Comparison of ENCODE assay signal across 1 cellular context in the genomic region with DNA sequence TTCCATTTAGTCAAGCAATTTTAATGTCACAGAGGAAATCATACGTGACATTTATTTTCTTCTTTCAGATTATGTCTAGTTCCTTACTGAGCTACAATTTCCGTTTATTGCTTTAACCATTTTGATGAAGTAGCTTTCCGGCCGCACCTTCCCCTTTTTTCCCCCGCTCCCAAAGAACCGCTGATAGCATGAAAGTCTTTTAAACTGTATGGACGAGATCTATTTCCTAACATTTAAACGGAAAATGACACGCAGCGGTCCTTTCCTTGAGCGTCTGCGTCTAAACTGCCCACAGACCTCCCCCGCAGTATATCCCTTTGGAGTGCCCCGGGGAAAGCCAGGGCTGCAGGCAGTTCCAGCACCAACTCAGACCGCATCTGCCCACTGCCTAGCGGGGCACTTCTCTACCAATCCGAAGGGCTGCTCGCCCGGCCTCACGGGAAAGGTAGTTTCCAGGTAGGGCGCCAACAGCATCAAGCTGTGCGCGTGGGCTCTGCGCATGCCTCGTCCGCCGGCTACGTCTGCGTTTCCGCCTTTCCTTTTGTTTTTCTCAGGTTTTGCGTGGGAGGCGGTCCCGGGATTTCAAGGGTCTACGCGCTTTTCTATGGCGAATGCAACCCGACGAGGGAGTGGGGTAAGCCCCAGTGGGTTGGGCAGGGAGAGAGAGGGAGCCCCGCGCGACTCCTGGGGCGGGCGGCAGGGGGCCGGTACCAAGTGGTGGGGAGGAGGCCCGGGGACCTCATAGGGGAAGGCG.
TF ChIP-seq lines count a peak whose summit lies in the region.

Gene ZNF33A (plus strand): TSS at position 526 of the 754 bp plus-strand sequence. CDS start 1,667 bp downstream, outside the sequence.

TF ChIP-seq in HEK293, 187 proteins besides CTCF, POLR2A, EP300 and RAD21 (continued from another document):
- TF ChIP-seq, protein P1, sequence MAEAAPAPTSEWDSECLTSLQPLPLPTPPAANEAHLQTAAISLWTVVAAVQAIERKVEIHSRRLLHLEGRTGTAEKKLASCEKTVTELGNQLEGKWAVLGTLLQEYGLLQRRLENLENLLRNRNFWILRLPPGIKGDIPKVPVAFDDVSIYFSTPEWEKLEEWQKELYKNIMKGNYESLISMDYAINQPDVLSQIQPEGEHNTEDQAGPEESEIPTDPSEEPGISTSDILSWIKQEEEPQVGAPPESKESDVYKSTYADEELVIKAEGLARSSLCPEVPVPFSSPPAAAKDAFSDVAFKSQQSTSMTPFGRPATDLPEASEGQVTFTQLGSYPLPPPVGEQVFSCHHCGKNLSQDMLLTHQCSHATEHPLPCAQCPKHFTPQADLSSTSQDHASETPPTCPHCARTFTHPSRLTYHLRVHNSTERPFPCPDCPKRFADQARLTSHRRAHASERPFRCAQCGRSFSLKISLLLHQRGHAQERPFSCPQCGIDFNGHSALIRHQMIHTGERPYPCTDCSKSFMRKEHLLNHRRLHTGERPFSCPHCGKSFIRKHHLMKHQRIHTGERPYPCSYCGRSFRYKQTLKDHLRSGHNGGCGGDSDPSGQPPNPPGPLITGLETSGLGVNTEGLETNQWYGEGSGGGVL (tag by site-specific recombination; IDR thresholded peaks at IDR 0.05), result no peak; the same call in 1 of the 2 replicates
- TF ChIP-seq ZNF138 (tag by site-specific recombination; IDR thresholded peaks at IDR 0.05; ENCODE audit: borderline replicate concordance) (no peak), GLIS1 (tag by site-specific recombination; IDR thresholded peaks at IDR 0.05) (no peak), ZNF530 (tag by site-specific recombination; IDR thresholded peaks at IDR 0.05; ENCODE audit: low read depth) (no peak), ZNF792 (tag by site-specific recombination; IDR thresholded peaks at IDR 0.05) (no peak), ZNF214 (tag by site-specific recombination; IDR thresholded peaks at IDR 0.05; ENCODE audit: borderline replicate concordance) (no peak), SCRT2 (tag by site-specific recombination; IDR thresholded peaks at IDR 0.05) (no peak), ZNF707 (tag by site-specific recombination; IDR thresholded peaks at IDR 0.05) (no peak), ZNF221 (tag by site-specific recombination; IDR thresholded peaks at IDR 0.05; ENCODE audit: borderline replicate concordance) (no peak), ZNF621 (tag by site-specific recombination; IDR thresholded peaks at IDR 0.05) (no peak), ZNF394 (tag by site-specific recombination; IDR thresholded peaks at IDR 0.05; ENCODE audit: borderline replicate concordance) (peak; percentile 49), WT1 (tag by site-specific recombination; IDR thresholded peaks at IDR 0.05) (no peak), ZNF335 (tag by site-specific recombination; conservative IDR thresholded peaks at IDR 0.05) (peak; percentile 98), ZNF560 (tag by site-specific recombination; IDR thresholded peaks at IDR 0.05; ENCODE audit: borderline replicate concordance) (no peak), ZBTB20 (tag by site-specific recombination; IDR thresholded peaks at IDR 0.05) (peak; percentile 84), YY1 (tag by site-specific recombination; IDR thresholded peaks at IDR 0.05) (0 out of 2 replicates have a peak, but pooled peaks have one; percentile 19)
- TF ChIP-seq, protein P2, sequence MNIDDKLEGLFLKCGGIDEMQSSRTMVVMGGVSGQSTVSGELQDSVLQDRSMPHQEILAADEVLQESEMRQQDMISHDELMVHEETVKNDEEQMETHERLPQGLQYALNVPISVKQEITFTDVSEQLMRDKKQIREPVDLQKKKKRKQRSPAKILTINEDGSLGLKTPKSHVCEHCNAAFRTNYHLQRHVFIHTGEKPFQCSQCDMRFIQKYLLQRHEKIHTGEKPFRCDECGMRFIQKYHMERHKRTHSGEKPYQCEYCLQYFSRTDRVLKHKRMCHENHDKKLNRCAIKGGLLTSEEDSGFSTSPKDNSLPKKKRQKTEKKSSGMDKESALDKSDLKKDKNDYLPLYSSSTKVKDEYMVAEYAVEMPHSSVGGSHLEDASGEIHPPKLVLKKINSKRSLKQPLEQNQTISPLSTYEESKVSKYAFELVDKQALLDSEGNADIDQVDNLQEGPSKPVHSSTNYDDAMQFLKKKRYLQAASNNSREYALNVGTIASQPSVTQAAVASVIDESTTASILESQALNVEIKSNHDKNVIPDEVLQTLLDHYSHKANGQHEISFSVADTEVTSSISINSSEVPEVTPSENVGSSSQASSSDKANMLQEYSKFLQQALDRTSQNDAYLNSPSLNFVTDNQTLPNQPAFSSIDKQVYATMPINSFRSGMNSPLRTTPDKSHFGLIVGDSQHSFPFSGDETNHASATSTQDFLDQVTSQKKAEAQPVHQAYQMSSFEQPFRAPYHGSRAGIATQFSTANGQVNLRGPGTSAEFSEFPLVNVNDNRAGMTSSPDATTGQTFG (tag by site-specific recombination; IDR thresholded peaks at IDR 0.05; ENCODE audit: borderline replicate concordance), result no peak
- TF ChIP-seq, protein P3, sequence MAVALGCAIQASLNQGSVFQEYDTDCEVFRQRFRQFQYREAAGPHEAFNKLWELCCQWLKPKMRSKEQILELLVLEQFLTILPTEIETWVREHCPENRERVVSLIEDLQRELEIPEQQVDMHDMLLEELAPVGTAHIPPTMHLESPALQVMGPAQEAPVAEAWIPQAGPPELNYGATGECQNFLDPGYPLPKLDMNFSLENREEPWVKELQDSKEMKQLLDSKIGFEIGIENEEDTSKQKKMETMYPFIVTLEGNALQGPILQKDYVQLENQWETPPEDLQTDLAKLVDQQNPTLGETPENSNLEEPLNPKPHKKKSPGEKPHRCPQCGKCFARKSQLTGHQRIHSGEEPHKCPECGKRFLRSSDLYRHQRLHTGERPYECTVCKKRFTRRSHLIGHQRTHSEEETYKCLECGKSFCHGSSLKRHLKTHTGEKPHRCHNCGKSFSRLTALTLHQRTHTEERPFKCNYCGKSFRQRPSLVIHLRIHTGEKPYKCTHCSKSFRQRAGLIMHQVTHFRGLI (tag by site-specific recombination; IDR thresholded peaks at IDR 0.05), result peak; percentile 78
